8 cellular contexts compared by ENCODE assay signal in genomic region chr21:33894736-33895288, GRCh38. TPM values are rescaled to one million over a fixed set of nuclear protein-coding genes. Genes with fewer than 3 reads are reported as not detected.
A peak's percentile ranks its signal among the peaks of the same experiment; 100 is the strongest.
DNase-seq lines count a peak whose midpoint lies in the region; TF ChIP-seq lines count a peak whose summit lies in the region.

No MANE protein-coding gene starts in this region.

- TF ChIP-seq POLR2A in vagina (IDR thresholded peaks at IDR 0.05) = no peak

- DNase-seq in GM10248 (ENCODE audit: extremely low spot score) (peak; percentile 72), NCI-H1092 treated with DMSO at 0.1 percent for 48 hours (lab: John Stamatoyannopoulos, UW) (peak; percentile 80), anterior cingulate cortex (lab: John Stamatoyannopoulos, UW) (peak in 57 of 58 donors; percentile 7 to 88 (median 56)), hepatic stellate cell (ENCODE audit: low spot score) (peak; percentile 86), renal cortical epithelial cell (ENCODE audit: low read depth) (peak; percentile 80), vagina (ENCODE audit: extremely low spot score in 2 of 2) (no peak), LoVo (ENCODE audit: low spot score) (no peak)

- no peaks in the 10 kb centered on the region for H3K9me3 Mint-ChIP-seq in T-helper 1 cell treated with Interleukin-12 subunit alpha and Interleukin-12 subunit beta and Interleukin-4 antibody, amounts not matched to agents 30 μg/mL and 1 μg/mL, for 36 hours

- peak overlapping the region; percentile 12 to 43 for H3K4me3 ChIP-seq in vagina

- H3K36me3 Mint-ChIP-seq in T-helper 1 cell treated with Interleukin-12 subunit alpha and Interleukin-12 subunit beta and Interleukin-4 antibody, amounts not matched to agents 30 μg/mL and 1 μg/mL, for 36 hours (ENCODE audit: low read depth) = peaks cover 3% of the 10 kb centered on the region

- peaks cover 14% of the 10 kb centered on the region for H3K4me1 ChIP-seq in vagina

- TF ChIP-seq CTCF in GM10248 (IDR thresholded peaks at IDR 0.05; ENCODE audit: control extremely low read depth, extremely low read depth, low read depth, missing control alignments) (peak; percentile 57), vagina (IDR thresholded peaks at IDR 0.05) (peak in 2 of 3 experiments; percentile 64 to 86)

- POLR2A ChIA-PET in GM10248 (lab: Yijun Ruan, JAX) = no interaction called here

- peak overlapping the region; percentile 13 for H3K27ac Mint-ChIP-seq in T-helper 1 cell treated with Interleukin-12 subunit alpha and Interleukin-12 subunit beta and Interleukin-4 antibody, amounts not matched to agents 30 μg/mL and 1 μg/mL, for 36 hours

- intact Hi-C loops in vagina (cut with DNase I) = loop anchor here (10.0 kb wide), 1 partner anchor 250 kb away; the partner anchor contains the start of genes CRYZL1 and ITSN1

- no peaks in the 10 kb centered on the region for H3K27me3 ChIP-seq in vagina

- H3K4me3 Mint-ChIP-seq in T-helper 1 cell treated with Interleukin-12 subunit alpha and Interleukin-12 subunit beta and Interleukin-4 antibody, amounts not matched to agents 30 μg/mL and 1 μg/mL, for 36 hours = peak overlapping the region; percentile 40

- H3K4me1 Mint-ChIP-seq in T-helper 1 cell treated with Interleukin-12 subunit alpha and Interleukin-12 subunit beta and Interleukin-4 antibody, amounts not matched to agents 30 μg/mL and 1 μg/mL, for 36 hours (ENCODE audit: low read depth) = peaks cover 14% of the 10 kb centered on the region

- H3K27me3 Mint-ChIP-seq in T-helper 1 cell treated with Interleukin-12 subunit alpha and Interleukin-12 subunit beta and Interleukin-4 antibody, amounts not matched to agents 30 μg/mL and 1 μg/mL, for 36 hours (ENCODE audit: low read depth) = peaks cover 23% of the 10 kb centered on the region

- H3K9me3 ChIP-seq in vagina = no peaks in the 10 kb centered on the region

- CTCF ChIA-PET in GM10248 (lab: Yijun Ruan, JAX) = interaction anchor here (1.1 to 2.9 kb wide), 2 partner anchors 9 to 453 kb away, joined by 5 to 11 read pairs; no protein-coding TSS in a partner anchor

- no peaks in the 10 kb centered on the region for H3K36me3 ChIP-seq in vagina

- no peak overlapping the region for H3K27ac ChIP-seq in vagina

RNA-seq across cellular contexts. Expression of gene ATP5PO, which starts 20.8 kb away (rescaled TPM):
- 155 and 208 TPM in 2 replicates for total RNA-seq in renal cortical epithelial cell
- total RNA-seq in vagina = 133 TPM

Comparison
In these comparisons a context has a peak if more than half of its experiments do, and no peak if none do; other contexts are left out.
1. DNase-seq: peak in GM10248 (single experiment), NCI-H1092 treated with DMSO at 0.1 percent for 48 hours (single experiment), anterior cingulate cortex (57 of 58), hepatic stellate cell (single experiment) and renal cortical epithelial cell (single experiment); none in vagina (0 of 2) and LoVo (single experiment).